23 cellular contexts compared by ENCODE assay signal in the genomic region with DNA sequence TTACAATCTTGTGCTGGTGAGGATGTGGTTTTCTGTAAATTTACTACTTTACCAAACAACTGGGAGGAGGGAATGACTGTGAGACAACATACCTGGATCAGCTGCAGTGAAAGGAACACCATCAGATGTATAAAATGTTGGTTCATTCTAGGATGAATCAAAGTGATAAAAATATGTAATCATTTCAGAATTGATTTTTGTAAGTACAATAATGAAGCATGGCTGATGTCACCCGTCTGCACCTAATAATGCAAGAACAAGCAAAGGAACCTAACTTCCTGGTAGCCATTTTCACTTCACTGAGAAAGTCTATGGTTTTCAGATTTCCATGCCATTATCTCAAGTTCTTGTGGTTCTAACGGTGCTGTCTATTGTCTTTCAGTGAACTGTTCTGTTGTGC. TPM values are rescaled to one million over a fixed set of nuclear protein-coding genes. Genes with fewer than 3 reads are reported as not detected.
DNase-seq lines count a peak whose midpoint lies in the region; ATAC-seq and TF ChIP-seq lines count a peak whose summit lies in the region.
"Had no signal": no experiment of that assay in that cellular context is flagged by ENCODE, and none has a peak within 500 bp of the region (broad histone marks: within the 10 kb centered on the region; RNA-seq: fewer than 3 reads in every experiment).

No MANE protein-coding gene starts in this region.

- no peak overlapping the region for H3K4me3 Mint-ChIP-seq in activated naive CD8-positive, alpha-beta T cell
- H3K4me3 Mint-ChIP-seq in activated naive CD8-positive, alpha-beta T cell treated with anti-CD3 and anti-CD28 coated beads, Interleukin-2, amount 50 U/mL, for 24 hours: no peak overlapping the region
- no peak overlapping the region for H3K4me3 Mint-ChIP-seq in activated CD8-positive, alpha-beta T cell treated with anti-CD3 and anti-CD28 coated beads, Interleukin-2, amount 10 ng/mL, durations not matched to agents 7 days and 5 days
- peak overlapping the region in 1 of 10 donors; percentile 4 for H3K4me3 Mint-ChIP-seq in naive thymus-derived CD4-positive, alpha-beta T cell
- H3K4me3 Mint-ChIP-seq: natural killer cell treated with Interleukin-12 subunit alpha and Interleukin-12 subunit beta and Interleukin-15 and Interleukin-18, amount 100 ng/mL, for 72 hours; stimulated activated memory B cell treated with anti-CD40 and anti-IgM and Interleukin-4, amounts not matched to agents 10 μg/mL and 1 μg/mL and 100 μg/mL, for 72 hours; type B pancreatic cell had no signal

- no peak for TF ChIP-seq CTCF in colonic mucosa (IDR thresholded peaks at IDR 0.05)

- peaks cover 13% of the 10 kb centered on the region for H3K4me1 Mint-ChIP-seq in activated naive CD8-positive, alpha-beta T cell (ENCODE audit: low read depth)
- H3K4me1 Mint-ChIP-seq in activated naive CD8-positive, alpha-beta T cell treated with anti-CD3 and anti-CD28 coated beads, Interleukin-2, amount 50 U/mL, for 24 hours: peaks cover 2% of the 10 kb centered on the region
- H3K4me1 Mint-ChIP-seq in activated CD8-positive, alpha-beta T cell treated with anti-CD3 and anti-CD28 coated beads, Interleukin-2, amount 10 ng/mL, durations not matched to agents 7 days and 5 days (ENCODE audit: low read depth): peaks cover 24% of the 10 kb centered on the region
- H3K4me1 Mint-ChIP-seq in naive thymus-derived CD4-positive, alpha-beta T cell: peaks cover 0 to 21% (median 14%) of the 10 kb centered on the region in 7 donors

- POLR2A ChIA-PET in activated CD8-positive, alpha-beta T cell treated with anti-CD3 and anti-CD28 coated beads, Interleukin-2, amount 10 ng/mL, durations not matched to agents 7 days and 5 days (lab: Charles Lee): interaction anchor here (0.6 to 1.8 kb wide), 2 partner anchors 49 to 625 kb away, joined by 6 to 9 read pairs; a partner anchor contains a TSS
- POLR2A ChIA-PET in naive thymus-derived CD4-positive, alpha-beta T cell (lab: Charles Lee): interaction anchor here (0.6 to 1.3 kb wide), 2 partner anchors 16 to 49 kb away, joined by 3 to 4 read pairs; no protein-coding TSS in a partner anchor

- CTCF ChIA-PET in activated CD8-positive, alpha-beta T cell treated with anti-CD3 and anti-CD28 coated beads, Interleukin-2, amount 10 ng/mL, durations not matched to agents 7 days and 5 days (lab: Charles Lee): interaction anchor here (1.0 to 1.5 kb wide), 2 partner anchors 10 to 49 kb away, joined by 3 to 4 read pairs; no protein-coding TSS in a partner anchor
- CTCF ChIA-PET in naive thymus-derived CD4-positive, alpha-beta T cell (lab: Charles Lee): interaction anchor here (0.7 to 1.0 kb wide), 2 partner anchors 17 to 625 kb away, joined by 3 to 6 read pairs; no protein-coding TSS in a partner anchor

- peak overlapping the region; percentile 47 for H3K27ac Mint-ChIP-seq in activated naive CD8-positive, alpha-beta T cell
- H3K27ac Mint-ChIP-seq in activated naive CD8-positive, alpha-beta T cell treated with anti-CD3 and anti-CD28 coated beads, Interleukin-2, amount 50 U/mL, for 24 hours: no peak overlapping the region
- peak overlapping the region; percentile 80 for H3K27ac Mint-ChIP-seq in activated CD8-positive, alpha-beta T cell treated with anti-CD3 and anti-CD28 coated beads, Interleukin-2, amount 10 ng/mL, durations not matched to agents 7 days and 5 days
- peak overlapping the region in 7 of 9 donors; percentile 7 to 79 (median 34) for H3K27ac Mint-ChIP-seq in naive thymus-derived CD4-positive, alpha-beta T cell
- H3K27ac Mint-ChIP-seq: natural killer cell treated with Interleukin-12 subunit alpha and Interleukin-12 subunit beta and Interleukin-15 and Interleukin-18, amount 100 ng/mL, for 72 hours; stimulated activated memory B cell treated with anti-CD40 and anti-IgM and Interleukin-4, amounts not matched to agents 10 μg/mL and 1 μg/mL and 100 μg/mL, for 72 hours; type B pancreatic cell had no signal

- no peak overlapping the region for H3K9ac ChIP-seq in colonic mucosa (ENCODE audit: low read depth in 2 of 2, low read length in 2 of 2)

- no peak for ATAC-seq in activated naive CD8-positive, alpha-beta T cell treated with anti-CD3 and anti-CD28 coated beads, Interleukin-2, amount 50 U/mL, for 24 hours
- peak; percentile 49 for ATAC-seq in activated CD8-positive, alpha-beta T cell treated with anti-CD3 and anti-CD28 coated beads, Interleukin-2, amount 10 ng/mL, durations not matched to agents 7 days and 5 days
- ATAC-seq in naive thymus-derived CD4-positive, alpha-beta T cell: no peak
- ATAC-seq: lower lobe of right lung; natural killer cell treated with Interleukin-12 subunit alpha and Interleukin-12 subunit beta and Interleukin-15 and Interleukin-18, amount 100 ng/mL, for 72 hours; Panc1; stimulated activated memory B cell treated with anti-CD40 and anti-IgM and Interleukin-4, amounts not matched to agents 10 μg/mL and 1 μg/mL and 100 μg/mL, for 72 hours had no signal

- peaks cover 11% of the 10 kb centered on the region for H3K36me3 Mint-ChIP-seq in activated naive CD8-positive, alpha-beta T cell
- peaks cover 56% of the 10 kb centered on the region for H3K36me3 Mint-ChIP-seq in activated naive CD8-positive, alpha-beta T cell treated with anti-CD3 and anti-CD28 coated beads, Interleukin-2, amount 50 U/mL, for 24 hours (ENCODE audit: low read depth)
- peaks cover 67% of the 10 kb centered on the region for H3K36me3 Mint-ChIP-seq in activated CD8-positive, alpha-beta T cell treated with anti-CD3 and anti-CD28 coated beads, Interleukin-2, amount 10 ng/mL, durations not matched to agents 7 days and 5 days (ENCODE audit: low read depth)
- peaks cover 15 to 61% (median 39%) of the 10 kb centered on the region in 5 donors for H3K36me3 Mint-ChIP-seq in naive thymus-derived CD4-positive, alpha-beta T cell

- H3K4me3 ChIP-seq in Jurkat, Clone E6-1 (ENCODE audit: low read length): no peak overlapping the region
- H3K4me3 ChIP-seq in naive thymus-derived CD4-positive, alpha-beta T cell (ENCODE audit: low read length): no peak overlapping the region
- H3K4me3 ChIP-seq in colonic mucosa: no peak overlapping the region
- H3K4me3 ChIP-seq: HAP-1, hepatocyte, lower lobe of right lung had no signal

- H3K36me3 ChIP-seq in naive thymus-derived CD4-positive, alpha-beta T cell (ENCODE audit: control insufficient read depth in 2 of 3, insufficient read depth in 3 of 3, low read length in 3 of 3): peaks cover 22 to 71% (median 25%) of the 10 kb centered on the region in 3 experiments
- peaks cover 18% of the 10 kb centered on the region for H3K36me3 ChIP-seq in colonic mucosa

- no peak overlapping the region for H3K27ac ChIP-seq in naive thymus-derived CD4-positive, alpha-beta T cell (ENCODE audit: low read depth, low read length)
- no peak overlapping the region for H3K27ac ChIP-seq in colonic mucosa
- H3K27ac ChIP-seq: hepatocyte, lower lobe of right lung had no signal

- no peaks in the 10 kb centered on the region for H3K4me1 ChIP-seq in naive thymus-derived CD4-positive, alpha-beta T cell (ENCODE audit: control insufficient read depth in 2 of 2, insufficient read depth in 2 of 2, low read length in 2 of 2)
- no peaks in the 10 kb centered on the region for H3K4me1 ChIP-seq in colonic mucosa
- H3K4me1 ChIP-seq: HAP-1, lower lobe of right lung had no signal

- no peaks in the 10 kb centered on the region for H3K27me3 Mint-ChIP-seq in activated naive CD8-positive, alpha-beta T cell
- no peaks in the 10 kb centered on the region for H3K27me3 Mint-ChIP-seq in activated naive CD8-positive, alpha-beta T cell treated with anti-CD3 and anti-CD28 coated beads, Interleukin-2, amount 50 U/mL, for 24 hours
- no peaks in the 10 kb centered on the region for H3K27me3 Mint-ChIP-seq in activated CD8-positive, alpha-beta T cell treated with anti-CD3 and anti-CD28 coated beads, Interleukin-2, amount 10 ng/mL, durations not matched to agents 7 days and 5 days (ENCODE audit: low read depth)
- no peaks in the 10 kb centered on the region for H3K27me3 Mint-ChIP-seq in naive thymus-derived CD4-positive, alpha-beta T cell
- H3K27me3 Mint-ChIP-seq: natural killer cell treated with Interleukin-12 subunit alpha and Interleukin-12 subunit beta and Interleukin-15 and Interleukin-18, amount 100 ng/mL, for 72 hours; stimulated activated memory B cell treated with anti-CD40 and anti-IgM and Interleukin-4, amounts not matched to agents 10 μg/mL and 1 μg/mL and 100 μg/mL, for 72 hours; type B pancreatic cell had no signal

- no peaks in the 10 kb centered on the region for H3K9me3 ChIP-seq in naive thymus-derived CD4-positive, alpha-beta T cell (ENCODE audit: control insufficient read depth in 2 of 3, low read length in 3 of 3)
- no peaks in the 10 kb centered on the region for H3K9me3 ChIP-seq in colonic mucosa
- H3K9me3 ChIP-seq: HAP-1, lower lobe of right lung had no signal

- no peaks in the 10 kb centered on the region for H3K27me3 ChIP-seq in naive thymus-derived CD4-positive, alpha-beta T cell (ENCODE audit: control insufficient read depth in 2 of 2, insufficient read depth in 2 of 2, low read length in 2 of 2)
- no peaks in the 10 kb centered on the region for H3K27me3 ChIP-seq in colonic mucosa
- H3K27me3 ChIP-seq: hepatocyte had no signal

- no peaks in the 10 kb centered on the region for H3K9me3 Mint-ChIP-seq in activated naive CD8-positive, alpha-beta T cell (ENCODE audit: low read depth)
- no peaks in the 10 kb centered on the region for H3K9me3 Mint-ChIP-seq in activated naive CD8-positive, alpha-beta T cell treated with anti-CD3 and anti-CD28 coated beads, Interleukin-2, amount 50 U/mL, for 24 hours
- H3K9me3 Mint-ChIP-seq in activated CD8-positive, alpha-beta T cell treated with anti-CD3 and anti-CD28 coated beads, Interleukin-2, amount 10 ng/mL, durations not matched to agents 7 days and 5 days (ENCODE audit: insufficient read depth): no peaks in the 10 kb centered on the region
- no peaks in the 10 kb centered on the region for H3K9me3 Mint-ChIP-seq in naive thymus-derived CD4-positive, alpha-beta T cell
- H3K9me3 Mint-ChIP-seq: natural killer cell treated with Interleukin-12 subunit alpha and Interleukin-12 subunit beta and Interleukin-15 and Interleukin-18, amount 100 ng/mL, for 72 hours; stimulated activated memory B cell treated with anti-CD40 and anti-IgM and Interleukin-4, amounts not matched to agents 10 μg/mL and 1 μg/mL and 100 μg/mL, for 72 hours; type B pancreatic cell had no signal

- DNase-seq in activated naive CD8-positive, alpha-beta T cell treated with anti-CD3 and anti-CD28 coated beads, Interleukin-2, amount 50 U/mL, for 24 hours: no peak
- DNase-seq in Jurkat, Clone E6-1 (ENCODE audit: low read depth, low spot score): peak; percentile 44
- no peak for DNase-seq in activated CD8-positive, alpha-beta T cell treated with anti-CD3 and anti-CD28 coated beads, Interleukin-2, amount 10 ng/mL, durations not matched to agents 7 days and 5 days
- DNase-seq in naive thymus-derived CD4-positive, alpha-beta T cell: no peak
- DNase-seq in colonic mucosa (no peak), NCI-H2171 treated with DMSO at 0.1 percent for 48 hours (lab: John Stamatoyannopoulos, UW) (no peak)
- DNase-seq: activated CD4-positive, alpha-beta T cell treated with anti-CD3 and anti-CD28 coated beads for 4 hours; activated effector memory CD4-positive, alpha-beta T cell treated with anti-CD3 and anti-CD28 coated beads, Interleukin-2, amount 50 U/mL, for 16 hours; anterior cingulate cortex; DMS153; lower lobe of right lung; NCI-H1417 treated with DMSO at 0.1 percent for 48 hours; NCI-H2029 treated with DMSO at 0.1 percent for 48 hours; NCI-H526 treated with DMSO at 0.1 percent for 48 hours; occipital lobe; SHP77 had no signal

- intact Hi-C loops in naive thymus-derived CD4-positive, alpha-beta T cell (cut with micrococcal nuclease): no loop called here
- intact Hi-C loops in colonic mucosa (cut with DNase I): no loop called here

RNA-seq across cellular contexts. Expression of a gene that starts 18.7 kb away (rescaled TPM):
- 11.5 TPM for polyA plus RNA-seq in Jurkat, Clone E6-1 (2012; ENCODE audit: insufficient read depth, insufficient read length)
- total RNA-seq in activated CD8-positive, alpha-beta T cell treated with anti-CD3 and anti-CD28 coated beads, Interleukin-2, amount 10 ng/mL, durations not matched to agents 7 days and 5 days: 10 to 100 TPM in 1 of 2 experiments, 1 to 10 TPM in 1; 7.7 to 10.3 TPM
- total RNA-seq in naive thymus-derived CD4-positive, alpha-beta T cell: 1 to 10 TPM; 1.1 to 5.2 (median 3.3) TPM
- 1 to 10 TPM in 1 of 2 donors, under 1 TPM in 1; 0.77 to 1.1 TPM for polyA plus RNA-seq in naive thymus-derived CD4-positive, alpha-beta T cell
- 1 to 10 TPM; 1.9 to 5.0 TPM for total RNA-seq in colonic mucosa

RNA-seq across cellular contexts. Expression of a gene that starts 23.2 kb away (rescaled TPM):
- 36.4 TPM for polyA plus RNA-seq in Jurkat, Clone E6-1 (2012; ENCODE audit: insufficient read depth, insufficient read length)
- 10 to 100 TPM; 31.8 to 36.3 TPM for total RNA-seq in activated CD8-positive, alpha-beta T cell treated with anti-CD3 and anti-CD28 coated beads, Interleukin-2, amount 10 ng/mL, durations not matched to agents 7 days and 5 days
- 10 to 100 TPM; 20.7 to 41.7 (median 39.2) TPM for total RNA-seq in naive thymus-derived CD4-positive, alpha-beta T cell
- 10 to 100 TPM; 34.8 to 47.8 TPM for polyA plus RNA-seq in naive thymus-derived CD4-positive, alpha-beta T cell
- 10 to 100 TPM; 53.1 to 65.6 TPM for total RNA-seq in colonic mucosa

RNA-seq across cellular contexts. Expression of a gene that starts 50.0 kb away (rescaled TPM):
- 18.3 TPM for polyA plus RNA-seq in Jurkat, Clone E6-1 (2012; ENCODE audit: insufficient read depth, insufficient read length)
- 10 to 100 TPM; 12.8 to 13.6 TPM for total RNA-seq in activated CD8-positive, alpha-beta T cell treated with anti-CD3 and anti-CD28 coated beads, Interleukin-2, amount 10 ng/mL, durations not matched to agents 7 days and 5 days
- 10 to 100 TPM in 4 of 5 experiments, 1 to 10 TPM in 1; 8.5 to 19.5 (median 12.7) TPM for total RNA-seq in naive thymus-derived CD4-positive, alpha-beta T cell
- polyA plus RNA-seq in naive thymus-derived CD4-positive, alpha-beta T cell: 10 to 100 TPM; 21.2 to 21.8 TPM
- total RNA-seq in colonic mucosa: 10 to 100 TPM in 1 of 2 donors, 1 to 10 TPM in 1; 7.3 to 11.8 TPM
